11 cellular contexts compared by ENCODE assay signal in the genomic region with DNA sequence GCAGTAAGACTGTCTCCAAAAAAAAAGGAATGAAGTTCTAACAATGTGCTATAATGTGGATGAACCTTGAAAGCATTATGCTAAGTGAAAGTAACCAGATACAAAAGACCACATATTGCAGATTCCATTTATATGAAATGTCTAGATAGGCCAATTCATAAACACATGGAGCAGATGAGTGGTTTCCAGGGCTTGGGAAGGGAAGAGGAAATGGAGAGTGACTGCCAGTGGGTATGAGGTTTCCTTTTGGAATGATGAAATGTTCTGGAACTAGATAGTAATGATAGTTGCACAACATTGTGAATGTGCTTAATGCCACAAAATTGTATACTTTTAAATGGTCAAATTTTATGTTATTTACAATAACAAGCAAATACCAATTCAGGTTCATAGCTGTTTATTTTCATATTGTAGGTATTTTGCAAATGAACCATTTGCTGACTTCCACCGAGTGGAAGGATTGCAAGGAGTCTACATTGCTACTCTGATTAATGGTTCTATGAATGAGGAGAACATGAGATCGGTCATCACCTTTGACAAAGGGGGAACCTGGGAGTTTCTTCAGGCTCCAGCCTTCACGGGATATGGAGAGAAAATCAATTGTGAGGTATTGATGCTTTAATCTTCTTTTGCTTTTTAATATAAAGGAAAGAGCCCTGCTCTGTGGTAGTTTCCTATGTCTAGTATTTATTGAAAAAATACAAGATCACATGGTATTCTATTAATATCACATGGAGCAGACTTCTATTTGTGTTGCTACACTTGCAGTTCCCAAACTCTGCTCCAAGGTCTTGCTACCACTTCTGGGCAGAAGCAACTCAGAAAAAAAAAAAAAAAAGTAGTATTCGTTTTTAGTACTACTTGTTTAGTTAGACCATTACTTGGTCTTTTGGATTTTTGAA.
DNase-seq lines count a peak whose midpoint lies in the region; ATAC-seq and TF ChIP-seq lines count a peak whose summit lies in the region.
"Had no signal": no experiment of that assay in that cellular context is flagged by ENCODE, and none has a peak within 500 bp of the region (broad histone marks: within the 10 kb centered on the region; RNA-seq: fewer than 3 reads in every experiment).

No MANE protein-coding gene starts in this region.

- ATAC-seq in GM19463 (IDR thresholded peaks at IDR 0.05; ENCODE audit: unreplicated experiment) = no peak

- DNase-seq in EL (peak; percentile 57), MV-4-11 (lab: John Stamatoyannopoulos, UW) (peak; percentile 35), choroid plexus epithelial cell (ENCODE audit: low read depth) (peak; percentile 33), non-pigmented ciliary epithelial cell (ENCODE audit: low read depth) (peak; percentile 22), COLO829 (ENCODE audit: low spot score) (no peak)
- no peak for DNase-seq in central memory CD4-positive, alpha-beta T cell
- DNase-seq: activated CD4-positive, alpha-beta memory T cell treated with anti-CD3 and anti-CD28 coated beads for 36 hours; colonic mucosa; NCI-H1092 treated with DMSO at 0.1 percent for 48 hours; RPMI8226 had no signal

- H3K4me3 ChIP-seq in choroid plexus epithelial cell (ENCODE audit: low read depth, low read length) = no peak overlapping the region
- H3K4me3 ChIP-seq: colonic mucosa had no signal

- no peak for TF ChIP-seq CTCF in choroid plexus epithelial cell (conservative IDR thresholded peaks at IDR 0.05; ENCODE audit: low read depth, low read length)

Comparison
In these comparisons a context has a peak if more than half of its experiments do, and no peak if none do; other contexts are left out.
1. DNase-seq: peak in EL (single experiment), MV-4-11 (single experiment), choroid plexus epithelial cell (single experiment) and non-pigmented ciliary epithelial cell (single experiment); none in COLO829 (single experiment) and central memory CD4-positive, alpha-beta T cell (single experiment).